In the genomic region with DNA sequence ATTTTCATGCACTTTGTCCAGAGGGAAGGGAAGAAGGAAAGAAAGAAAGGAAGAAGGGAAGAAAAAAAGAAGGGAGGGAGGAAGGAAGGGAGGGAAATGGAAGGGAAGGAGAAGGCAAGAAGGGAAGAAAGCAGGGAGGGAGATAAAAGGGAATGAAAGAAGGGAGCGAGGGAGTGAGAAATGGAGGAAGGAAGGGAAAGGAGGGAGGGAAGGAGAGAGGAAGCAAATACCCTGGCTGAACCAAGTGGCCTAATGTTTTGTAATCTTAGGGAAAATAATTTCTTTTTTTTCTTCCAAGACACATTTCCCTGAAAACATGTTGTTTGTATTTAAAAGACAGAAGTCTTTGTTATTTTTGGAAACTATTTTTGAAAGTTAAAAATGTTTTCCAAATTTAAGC, we compare ENCODE assay signal across 36 cellular contexts.
"Had no signal": no experiment of that assay in that cellular context is flagged by ENCODE, and none has a peak within 500 bp of the region (broad histone marks: within the 10 kb centered on the region; RNA-seq: fewer than 3 reads in every experiment).

No MANE protein-coding gene starts in this region.

- H3K27me3 ChIP-seq: adrenal gland, body of pancreas, brain microvascular endothelial cell, breast epithelium had no signal

- H3K4me3 ChIP-seq: adrenal gland, body of pancreas, breast epithelium had no signal

- H3K4me1 Mint-ChIP-seq: activated B cell treated with CpG ODN at 0.5 μM for 24 hours; activated CD4-positive, alpha-beta T cell treated with anti-CD3 and anti-CD28 coated beads, Interleukin-2, amount 10 ng/mL, durations not matched to agents 24 days and 14 days; activated naive CD8-positive, alpha-beta T cell treated with anti-CD3 and anti-CD28 coated beads for 36 hours; activated T-helper 17 cell treated with anti-CD3 and anti-CD28 coated beads, Interleukin-2, amount 50 U/mL, for 72 hours had no signal

- H3K36me3 Mint-ChIP-seq: activated naive CD8-positive, alpha-beta T cell treated with anti-CD3 and anti-CD28 coated beads for 36 hours had no signal

- H3K36me3 ChIP-seq: adrenal gland, brain microvascular endothelial cell, breast epithelium had no signal

- H3K4me3 Mint-ChIP-seq: activated B cell treated with CpG ODN at 0.5 μM for 24 hours; activated CD4-positive, alpha-beta memory T cell treated with anti-CD3 and anti-CD28 coated beads for 36 hours; activated CD4-positive, alpha-beta T cell treated with anti-CD3 and anti-CD28 coated beads, Interleukin-2, amount 10 ng/mL, durations not matched to agents 24 days and 14 days; activated CD8-positive, alpha-beta T cell treated with anti-CD3 and anti-CD28 coated beads for 36 hours; activated naive CD4-positive, alpha-beta T cell treated with anti-CD3 and anti-CD28 coated beads for 36 hours; activated naive CD8-positive, alpha-beta T cell treated with anti-CD3 and anti-CD28 coated beads for 36 hours; activated T-cell treated with anti-CD3 and anti-CD28 coated beads, Interleukin-2, amount 50 U/mL, for 4 hours; activated T-cell treated with anti-CD3 and anti-CD28 coated beads, Interleukin-2, amount 50 U/mL, for 72 hours; activated T-helper 1 cell treated with anti-CD3 and anti-CD28 coated beads, Interleukin-12 subunit alpha, Interleukin-12 subunit beta, Interleukin-2, Interleukin-4 antibody, amounts not matched to agents 30 ng/mL and 10 ng/mL and 1 ng/mL, durations not matched to agents 14 hours and 24 hours and 36 hours; activated T-helper 17 cell treated with anti-CD3 and anti-CD28 coated beads, Interleukin-2, amount 50 U/mL, for 72 hours; T-helper 1 cell treated with Interleukin-12 subunit alpha and Interleukin-12 subunit beta and Interleukin-4 antibody, amounts not matched to agents 30 μg/mL and 1 μg/mL, for 36 hours; T-helper 2 cell treated with Interferon-gamma antibody and Interleukin-4, amounts not matched to agents 5 μg/mL and 100 μg/mL, for 36 hours had no signal

- ATAC-seq: activated CD8-positive, alpha-beta T cell treated with anti-CD3 and anti-CD28 coated beads for 36 hours; activated naive CD4-positive, alpha-beta T cell treated with anti-CD3 and anti-CD28 coated beads, Interleukin-2, amount 50 U/mL, for 72 hours; activated T-cell treated with anti-CD3 and anti-CD28 coated beads, Interleukin-2, amount 50 U/mL, for 4 hours; activated T-cell treated with anti-CD3 and anti-CD28 coated beads, Interleukin-2, amount 50 U/mL, for 72 hours; activated T-helper 17 cell treated with anti-CD3 and anti-CD28 coated beads, Interleukin-2, amount 50 U/mL, for 72 hours; body of pancreas had no signal

- H3K27ac ChIP-seq: adrenal gland, body of pancreas, brain microvascular endothelial cell, VCaP had no signal

- FAIRE-seq: astrocyte had no signal

- DNase-seq: activated B cell treated with CpG ODN at 0.5 μM for 24 hours; activated CD4-positive, alpha-beta memory T cell treated with anti-CD3 and anti-CD28 coated beads for 36 hours; activated CD4-positive, alpha-beta T cell treated with anti-CD3 and anti-CD28 coated beads for 4 hours; activated CD4-positive, alpha-beta T cell treated with anti-CD3 and anti-CD28 coated beads, Interleukin-2, amount 10 ng/mL, durations not matched to agents 24 days and 14 days; activated CD4-positive, alpha-beta T cell treated with anti-CD3 and anti-CD28 coated beads, Interleukin-2, amount 50 U/mL, for 1 hour; activated CD4-positive, alpha-beta T cell treated with anti-CD3 and anti-CD28 coated beads, Interleukin-2, amount 50 U/mL, for 4 hours; activated CD4-positive, CD25-positive, alpha-beta regulatory T cell treated with anti-CD3 and anti-CD28 coated beads, Interleukin-2, amount 50 U/mL, for 72 hours; activated CD8-positive, alpha-beta memory T cell treated with anti-CD3 and anti-CD28 coated beads, Interleukin-2, amount 50 U/mL, for 4 hours; activated CD8-positive, alpha-beta T cell treated with anti-CD3 and anti-CD28 coated beads for 36 hours; activated effector memory CD4-positive, alpha-beta T cell treated with anti-CD3 and anti-CD28 coated beads, Interleukin-2, amount 50 U/mL, for 16 hours; activated gamma-delta T cell treated with Interleukin-2 at 50 U/mL for 16 hours; activated naive CD4-positive, alpha-beta T cell; activated naive CD4-positive, alpha-beta T cell treated with anti-CD3 and anti-CD28 coated beads for 36 hours; activated naive CD4-positive, alpha-beta T cell treated with anti-CD3 and anti-CD28 coated beads, Interleukin-2, amount 50 U/mL, for 16 hours; activated naive CD8-positive, alpha-beta T cell treated with anti-CD3 and anti-CD28 coated beads for 36 hours; activated T-cell treated with anti-CD3 and anti-CD28 coated beads for 4 hours; activated T-cell treated with anti-CD3 and anti-CD28 coated beads, Interleukin-2, amount 50 U/mL, for 1 hour; activated T-cell treated with anti-CD3 and anti-CD28 coated beads, Interleukin-2, amount 50 U/mL, for 4 hours; activated T-cell treated with anti-CD3 and anti-CD28 coated beads, Interleukin-2, amount 50 U/mL, for 72 hours; adrenal gland; amniotic stem cell; aorta; body of pancreas; brain microvascular endothelial cell; central memory CD4-positive, alpha-beta T cell; T-helper 1 cell; T-helper 2 cell; T-helper 9 cell had no signal

- H3K27ac Mint-ChIP-seq: activated B cell treated with CpG ODN at 0.5 μM for 24 hours; activated CD4-positive, alpha-beta memory T cell treated with anti-CD3 and anti-CD28 coated beads for 36 hours; activated CD4-positive, alpha-beta T cell treated with anti-CD3 and anti-CD28 coated beads, Interleukin-2, amount 10 ng/mL, durations not matched to agents 24 days and 14 days; activated CD8-positive, alpha-beta T cell treated with anti-CD3 and anti-CD28 coated beads for 36 hours; activated naive CD4-positive, alpha-beta T cell treated with anti-CD3 and anti-CD28 coated beads for 36 hours; activated naive CD4-positive, alpha-beta T cell treated with anti-CD3 and anti-CD28 coated beads, Interleukin-2, amount 50 U/mL, for 72 hours; activated naive CD8-positive, alpha-beta T cell treated with anti-CD3 and anti-CD28 coated beads for 36 hours; activated T-cell treated with anti-CD3 and anti-CD28 coated beads, Interleukin-2, amount 50 U/mL, for 72 hours; activated T-helper 1 cell treated with anti-CD3 and anti-CD28 coated beads, Interleukin-12 subunit alpha, Interleukin-12 subunit beta, Interleukin-2, Interleukin-4 antibody, amounts not matched to agents 30 ng/mL and 10 ng/mL and 1 ng/mL, durations not matched to agents 14 hours and 24 hours and 36 hours; activated T-helper 17 cell treated with anti-CD3 and anti-CD28 coated beads, Interleukin-2, amount 50 U/mL, for 72 hours; T-helper 1 cell treated with Interleukin-12 subunit alpha and Interleukin-12 subunit beta and Interleukin-4 antibody, amounts not matched to agents 30 μg/mL and 1 μg/mL, for 36 hours; T-helper 2 cell treated with Interferon-gamma antibody and Interleukin-4, amounts not matched to agents 5 μg/mL and 100 μg/mL, for 36 hours had no signal

- H3K4me1 ChIP-seq: adrenal gland, body of pancreas, breast epithelium had no signal
